In genomic region chr1:223081181-223081994, GRCh38 we compare ENCODE assay signal across 8 cellular contexts.
DNase-seq lines count a peak whose midpoint lies in the region; ATAC-seq and TF ChIP-seq lines count a peak whose summit lies in the region.

No MANE protein-coding gene starts in this region.

- TF ChIP-seq CTCF in GM12875 (IDR thresholded peaks at IDR 0.05; ENCODE audit: borderline replicate concordance, insufficient read depth, low read depth, low read length): peak; percentile 90
- peak; percentile 92 to 99 (median 98) for TF ChIP-seq CTCF in adrenal gland (IDR thresholded peaks at IDR 0.05)
- peak; percentile 96 for TF ChIP-seq CTCF in psoas muscle (IDR thresholded peaks at IDR 0.05)

- POLR2A ChIA-PET in T-cell (lab: Charles Lee): interaction anchor here in 1 of 2 donors (0.6 kb wide), 1 partner anchor 1652 kb away, joined by 5 read pairs; no protein-coding TSS in a partner anchor

- H3K4me3 ChIP-seq in GM12875 (ENCODE audit: low read depth, low read length): no peak overlapping the region
- H3K4me3 ChIP-seq in adrenal gland: peak overlapping the region in 1 of 4 donors; percentile 51
- peak overlapping the region; percentile 55 for H3K4me3 ChIP-seq in psoas muscle
- peak overlapping the region; percentile 25 for H3K4me3 ChIP-seq in urinary bladder (ENCODE audit: low read depth, low read length)

- H3K9me3 ChIP-seq in adrenal gland (replicated peaks in 1 of 3) (no peaks in the 10 kb centered on the region), psoas muscle (no peaks in the 10 kb centered on the region)

- H3K27me3 Mint-ChIP-seq in T-cell: peaks cover 6 to 16% of the 10 kb centered on the region in 2 donors

- WGBS in adrenal gland, 4 donors: 3 to 6% (median 4%) methylated on average over 17 to 33 of the region's 33 CpGs
- 4 to 5% (median 5%) methylated on average over 28 to 33 of the region's 33 CpGs for WGBS in psoas muscle, 3 donors
- WGBS in urinary bladder: 5% methylated on average over 33 of the region's 33 CpGs

- no peak overlapping the region for H3K27ac Mint-ChIP-seq in T-cell

- H3K27ac ChIP-seq in adrenal gland (peak overlapping the region in 2 of 5 donors; percentile 40 to 47), psoas muscle (peak overlapping the region; percentile 51), urinary bladder (ENCODE audit: low read depth) (no peak overlapping the region)

- no peak for TF ChIP-seq POLR2A in adrenal gland (IDR thresholded peaks at IDR 0.05)

- no peaks in the 10 kb centered on the region for H3K36me3 Mint-ChIP-seq in T-cell

- intact Hi-C loops in adrenal gland (cut with DNase I): loop anchor here (2.0 to 5.0 kb wide), 2 partner anchors 289 kb away; no protein-coding TSS in a partner anchor
- intact Hi-C loops in left cardiac atrium (cut with DNase I): loop anchor here (1.0 to 5.0 kb wide), 3 partner anchors 269 to 288 kb away; no protein-coding TSS in a partner anchor
- intact Hi-C loops in psoas muscle (cut with DNase I): loop anchor here (2.0 to 10.0 kb wide), 5 partner anchors 289 to 617 kb away; partner anchors contain the start of gene FAM177B (in 1 of the 2)

- H3K4me3 Mint-ChIP-seq in T-cell: peak overlapping the region; percentile 60 to 70 (median 60)

- H3K36me3 ChIP-seq in adrenal gland (replicated peaks in 1 of 2) (no peaks in the 10 kb centered on the region), psoas muscle (ENCODE audit: insufficient read depth in 1 of 2, low read depth in 1 of 2) (no peaks in the 10 kb centered on the region), urinary bladder (ENCODE audit: insufficient read depth) (no peaks in the 10 kb centered on the region)

- H3K9me3 Mint-ChIP-seq in T-cell: no peaks in the 10 kb centered on the region

- H3K27me3 ChIP-seq in adrenal gland: no peaks in the 10 kb centered on the region
- H3K27me3 ChIP-seq in psoas muscle (ENCODE audit: insufficient read depth in 3 of 3, low read length in 2 of 3): no peaks in the 10 kb centered on the region

- DNase-seq in NCI-H1105 treated with DMSO at 0.1 percent for 48 hours (lab: John Stamatoyannopoulos, UW) (peak; percentile 96), T-cell (peak; percentile 37 to 74 (median 59)), adrenal gland (peak; percentile 84 to 94 (median 88)), left cardiac atrium (peak; percentile 89), psoas muscle (peak; percentile 79 to 91)

- CTCF ChIA-PET in T-cell (lab: Charles Lee): interaction anchor here (0.6 to 1.1 kb wide), 5 partner anchors 288 to 649 kb away, joined by 3 to 6 read pairs (median 3); no protein-coding TSS in a partner anchor

- peaks cover 0 to 3% (median 3%) of the 10 kb centered on the region in 3 donors for H3K4me1 Mint-ChIP-seq in T-cell

- ATAC-seq in HG02798 (IDR thresholded peaks at IDR 0.05; ENCODE audit: poor library complexity, unreplicated experiment) (peak; percentile 99), T-cell (replicated peaks in 1 of 4) (peak; percentile 88 to 99 (median 95)), left cardiac atrium (peak; percentile 95), psoas muscle (peak; percentile 96 to 99 (median 98))

- H3K4me1 ChIP-seq in adrenal gland (replicated peaks in 1 of 2) (no peaks in the 10 kb centered on the region), psoas muscle (no peaks in the 10 kb centered on the region), urinary bladder (ENCODE audit: insufficient read depth) (no peaks in the 10 kb centered on the region)
